Comparison of ENCODE assay signal across 8 cellular contexts in genomic region chr20:53579581-53580375, GRCh38. TPM values are rescaled to one million over a fixed set of nuclear protein-coding genes. Genes with fewer than 3 reads are reported as not detected.
DNase-seq lines count a peak whose midpoint lies in the region; ATAC-seq and TF ChIP-seq lines count a peak whose summit lies in the region.

No MANE protein-coding gene starts in this region.

- H3K4me3 ChIP-seq in PC-9, result peak overlapping the region; percentile 49; the same call in 1 of the 2 replicates
- H3K4me3 ChIP-seq in mucosa of stomach (ENCODE audit: low read length), result no peak overlapping the region

- H3K36me3 Mint-ChIP-seq in chondrocyte (ENCODE audit: low read depth), result peaks cover 29% of the 10 kb centered on the region

- H3K79me2 ChIP-seq in PC-9 (ENCODE audit: low read depth), result peaks cover 99% of the 10 kb centered on the region

- H3K4me3 Mint-ChIP-seq in chondrocyte (ENCODE audit: unreplicated experiment), result no peak overlapping the region

- no peaks in the 10 kb centered on the region for H3K27me3 ChIP-seq in PC-9 (ENCODE audit: insufficient read depth, low read depth)
- H3K27me3 ChIP-seq in mucosa of stomach (ENCODE audit: control insufficient read depth, insufficient read depth, low read length), result no peaks in the 10 kb centered on the region

- peak overlapping the region; percentile 40 for H3K9ac ChIP-seq in mucosa of stomach (ENCODE audit: low read length)

- peaks cover 54% of the 10 kb centered on the region for H3K4me1 Mint-ChIP-seq in chondrocyte (ENCODE audit: low read depth)

- H3K9me3 ChIP-seq in PC-9 (ENCODE audit: insufficient read depth, low read depth), result no peaks in the 10 kb centered on the region
- no peaks in the 10 kb centered on the region for H3K9me3 ChIP-seq in mucosa of stomach (ENCODE audit: control insufficient read depth, low read length)

- CTCF ChIA-PET in PC-9 (lab: Charles Lee), result interaction anchor here (0.5 to 1.2 kb wide), 4 partner anchors 66 to 360 kb away, joined by 3 to 11 read pairs (median 4); no protein-coding TSS in a partner anchor

- H3K27me3 Mint-ChIP-seq in chondrocyte (ENCODE audit: low read depth), result no peaks in the 10 kb centered on the region

- intact Hi-C loops in PC-9 (cut with micrococcal nuclease; ENCODE audit: unreplicated experiment), result loop anchor here (1.0 to 10.0 kb wide), 10 partner anchors 15 to 615 kb away; no protein-coding TSS in a partner anchor

- peaks cover 72% of the 10 kb centered on the region for H3K36me3 ChIP-seq in PC-9 (ENCODE audit: low read depth)
- peaks cover 24% of the 10 kb centered on the region for H3K36me3 ChIP-seq in mucosa of stomach (ENCODE audit: control insufficient read depth, insufficient read depth, low read length)

- H4K20me1 ChIP-seq in PC-9 (ENCODE audit: insufficient read depth), result peaks cover 9% of the 10 kb centered on the region; the same call in 1 of the 2 replicates

- H3K4me1 ChIP-seq in PC-9 (replicated peaks; ENCODE audit: insufficient read depth), result peaks cover 75% of the 10 kb centered on the region
- H3K4me1 ChIP-seq in mucosa of stomach (ENCODE audit: control insufficient read depth, insufficient read depth, low read length), result peaks cover 54% of the 10 kb centered on the region

- BruUV-seq in PC-9 (replicated peaks; lab: Mats Ljungman, UMichigan), result no TSS peak

- POLR2A ChIA-PET in PC-9 (lab: Charles Lee; ENCODE audit: unreplicated experiment), result interaction anchor here (0.6 to 0.7 kb wide), 3 partner anchors 10 to 159 kb away, joined by 3 to 6 read pairs (median 3); no protein-coding TSS in a partner anchor

- no peaks in the 10 kb centered on the region for H3K9me2 ChIP-seq in PC-9 (ENCODE audit: insufficient read depth)

- no peak overlapping the region for H2AFZ ChIP-seq in PC-9

- peak in 1 of 2 experiments; percentile 94 for DNase-seq in PC-9
- DNase-seq in chondrocyte (ENCODE audit: low spot score), result no peak
- no peak for DNase-seq in NCI-H2227 (lab: John Stamatoyannopoulos, UW; ENCODE audit: unreplicated experiment)
- no peak for DNase-seq in COLO829 (ENCODE audit: low spot score)
- no peak for DNase-seq in D341Med (ENCODE audit: low spot score)
- DNase-seq in NCI-H2196 treated with DMSO at 0.1 percent for 48 hours (lab: John Stamatoyannopoulos, UW; ENCODE audit: unreplicated experiment), result no peak

- H3F3A ChIP-seq in PC-9 (ENCODE audit: insufficient read depth, low read depth), result peaks cover 60% of the 10 kb centered on the region

- H3K27ac Mint-ChIP-seq in chondrocyte (ENCODE audit: unreplicated experiment), result peak overlapping the region; percentile 84

- no peaks in the 10 kb centered on the region for H3K9me3 Mint-ChIP-seq in chondrocyte (ENCODE audit: low read depth)

- TF ChIP-seq CTCF in PC-9 (conservative IDR thresholded peaks at IDR 0.05) (no peak), chondrocyte (IDR thresholded peaks at IDR 0.05) (no peak)

- H3K27ac ChIP-seq in PC-9, result peak overlapping the region; percentile 91

- peak overlapping the region; percentile 82 for H3K4me2 ChIP-seq in PC-9

- peak; percentile 39 for ATAC-seq in GM18511 (IDR thresholded peaks at IDR 0.05; ENCODE audit: unreplicated experiment)

RNA-seq across cellular contexts. Expression of gene ZNF217, which starts 13.9 kb away (rescaled TPM):
- 63.8 and 67.3 TPM in 2 replicates for total RNA-seq in PC-9 (2021)
- total RNA-seq in chondrocyte, result 26.9 to 28.7 TPM (median 27.0 TPM) in 3 replicates
